13 cellular contexts compared by ENCODE assay signal in the genomic region with DNA sequence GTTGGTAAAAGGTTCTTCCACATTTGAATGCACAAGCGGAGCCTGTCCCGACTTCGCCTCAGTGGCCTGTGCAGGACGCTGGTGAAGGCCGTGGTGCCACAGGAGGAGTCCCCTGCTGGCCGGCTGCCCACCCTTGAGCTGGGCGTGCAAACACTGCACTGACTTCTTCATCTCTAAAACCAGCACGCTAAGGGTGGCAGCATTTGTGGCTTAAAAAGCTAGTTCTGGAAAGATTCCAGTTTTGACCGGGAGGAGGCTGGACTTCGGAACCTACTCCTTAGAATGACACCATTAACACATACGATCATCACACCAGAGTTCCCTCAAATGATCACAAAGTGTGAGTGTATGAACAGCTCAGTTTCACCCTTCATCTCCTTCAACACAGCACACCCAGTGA.
DNase-seq lines count a peak whose midpoint lies in the region; ATAC-seq and TF ChIP-seq lines count a peak whose summit lies in the region.
"Had no signal": no experiment of that assay in that cellular context is flagged by ENCODE, and none has a peak within 500 bp of the region (broad histone marks: within the 10 kb centered on the region; RNA-seq: fewer than 3 reads in every experiment).

No MANE protein-coding gene starts in this region.

- DNase-seq in G401 (ENCODE audit: low spot score) (peak; percentile 39), hepatocyte (ENCODE audit: low spot score) (peak; percentile 32), progenitor cell of endocrine pancreas (ENCODE audit: low spot score, unreplicated experiment) (no peak), DMS53 (lab: John Stamatoyannopoulos, UW) (no peak), medulla oblongata (ENCODE audit: extremely low spot score) (no peak)
- DNase-seq: GOT3, NCI-H187 treated with DMSO at 0.1 percent for 48 hours, NCI-H510A, SK-N-SH, upper lobe of right lung had no signal

- no peaks in the 10 kb centered on the region for H3K9me3 Mint-ChIP-seq in activated T-helper 17 cell treated with anti-CD3 and anti-CD28 coated beads, Interleukin-2, amount 50 U/mL, for 72 hours
- H3K9me3 Mint-ChIP-seq in progenitor cell of endocrine pancreas (ENCODE audit: low read depth): no peaks in the 10 kb centered on the region

- H3K4me1 Mint-ChIP-seq in activated T-helper 17 cell treated with anti-CD3 and anti-CD28 coated beads, Interleukin-2, amount 50 U/mL, for 72 hours: peaks cover 8% of the 10 kb centered on the region
- H3K4me1 Mint-ChIP-seq in progenitor cell of endocrine pancreas (ENCODE audit: low read depth): peaks cover 10% of the 10 kb centered on the region

- no peak for ATAC-seq in activated T-helper 17 cell treated with anti-CD3 and anti-CD28 coated beads, Interleukin-2, amount 50 U/mL, for 72 hours (replicated peaks)
- no peak for ATAC-seq in GM21515 (IDR thresholded peaks at IDR 0.05; ENCODE audit: unreplicated experiment)
- ATAC-seq in HG03159 (IDR thresholded peaks at IDR 0.05; ENCODE audit: unreplicated experiment): no peak
- ATAC-seq: upper lobe of right lung had no signal

- H3K4me3 Mint-ChIP-seq in activated T-helper 17 cell treated with anti-CD3 and anti-CD28 coated beads, Interleukin-2, amount 50 U/mL, for 72 hours: no peak overlapping the region
- H3K4me3 Mint-ChIP-seq in progenitor cell of endocrine pancreas (ENCODE audit: low read depth): no peak overlapping the region

- H3K36me3 ChIP-seq in hepatocyte (replicated peaks; ENCODE audit: insufficient read depth, low read depth): no peaks in the 10 kb centered on the region

- H3K4me1 ChIP-seq in hepatocyte (ENCODE audit: insufficient read depth): peaks cover 3% of the 10 kb centered on the region

- no peak overlapping the region for H2AFZ ChIP-seq in hepatocyte

- peak overlapping the region; percentile 80 for H3K27ac ChIP-seq in hepatocyte

- H4K20me1 ChIP-seq in hepatocyte (ENCODE audit: insufficient read depth, poor library complexity, severe bottlenecking): no peaks in the 10 kb centered on the region

- 85% methylated on average over 11 of the region's 11 CpGs for WGBS in hepatocyte (ENCODE audit: low lambda C conversion rate, missing lambda C conversion rate)

- H3K27me3 ChIP-seq in hepatocyte: no peaks in the 10 kb centered on the region
- H3K27me3 ChIP-seq: upper lobe of right lung had no signal

- no peaks in the 10 kb centered on the region for H3K9me3 ChIP-seq in hepatocyte (ENCODE audit: low read depth)
- H3K9me3 ChIP-seq: SK-N-SH, upper lobe of right lung had no signal

- H3K36me3 Mint-ChIP-seq in activated T-helper 17 cell treated with anti-CD3 and anti-CD28 coated beads, Interleukin-2, amount 50 U/mL, for 72 hours (ENCODE audit: low read depth): peaks cover 100% of the 10 kb centered on the region
- peaks cover 57% of the 10 kb centered on the region for H3K36me3 Mint-ChIP-seq in progenitor cell of endocrine pancreas (ENCODE audit: insufficient read depth)

- no peaks in the 10 kb centered on the region for H3K9me2 ChIP-seq in hepatocyte (replicated peaks; ENCODE audit: insufficient read depth)
- H3K9me2 ChIP-seq: SK-N-SH had no signal

- H3K4me3 ChIP-seq in hepatocyte: no peak overlapping the region
- H3K4me3 ChIP-seq: upper lobe of right lung had no signal

- in situ Hi-C loops in G401 (cut with HindIII; ENCODE audit: low sequenced_read_pairs): no loop called here

- H3K79me2 ChIP-seq in hepatocyte: peaks cover 2% of the 10 kb centered on the region

- H3K27me3 Mint-ChIP-seq in activated T-helper 17 cell treated with anti-CD3 and anti-CD28 coated beads, Interleukin-2, amount 50 U/mL, for 72 hours: no peaks in the 10 kb centered on the region
- H3K27me3 Mint-ChIP-seq in progenitor cell of endocrine pancreas: no peaks in the 10 kb centered on the region

- peak overlapping the region; percentile 50 for H3K27ac Mint-ChIP-seq in activated T-helper 17 cell treated with anti-CD3 and anti-CD28 coated beads, Interleukin-2, amount 50 U/mL, for 72 hours
- peak overlapping the region; percentile 55 for H3K27ac Mint-ChIP-seq in progenitor cell of endocrine pancreas

- H3K4me2 ChIP-seq in hepatocyte: no peak overlapping the region
- H3K4me2 ChIP-seq: SK-N-SH had no signal

- TF ChIP-seq CTCF in hepatocyte (IDR thresholded peaks at IDR 0.05; ENCODE audit: poor library complexity) (no peak), progenitor cell of endocrine pancreas (IDR thresholded peaks at IDR 0.05; ENCODE audit: unreplicated experiment) (no peak)

Comparison
In these comparisons a context has a peak if more than half of its experiments do, and no peak if none do; other contexts are left out.
1. DNase-seq: peak in G401 (single experiment) and hepatocyte (single experiment); none in progenitor cell of endocrine pancreas (single experiment), DMS53 (single experiment) and medulla oblongata (single experiment).